ENCODE assay signal across 9 cellular contexts in the genomic region with DNA sequence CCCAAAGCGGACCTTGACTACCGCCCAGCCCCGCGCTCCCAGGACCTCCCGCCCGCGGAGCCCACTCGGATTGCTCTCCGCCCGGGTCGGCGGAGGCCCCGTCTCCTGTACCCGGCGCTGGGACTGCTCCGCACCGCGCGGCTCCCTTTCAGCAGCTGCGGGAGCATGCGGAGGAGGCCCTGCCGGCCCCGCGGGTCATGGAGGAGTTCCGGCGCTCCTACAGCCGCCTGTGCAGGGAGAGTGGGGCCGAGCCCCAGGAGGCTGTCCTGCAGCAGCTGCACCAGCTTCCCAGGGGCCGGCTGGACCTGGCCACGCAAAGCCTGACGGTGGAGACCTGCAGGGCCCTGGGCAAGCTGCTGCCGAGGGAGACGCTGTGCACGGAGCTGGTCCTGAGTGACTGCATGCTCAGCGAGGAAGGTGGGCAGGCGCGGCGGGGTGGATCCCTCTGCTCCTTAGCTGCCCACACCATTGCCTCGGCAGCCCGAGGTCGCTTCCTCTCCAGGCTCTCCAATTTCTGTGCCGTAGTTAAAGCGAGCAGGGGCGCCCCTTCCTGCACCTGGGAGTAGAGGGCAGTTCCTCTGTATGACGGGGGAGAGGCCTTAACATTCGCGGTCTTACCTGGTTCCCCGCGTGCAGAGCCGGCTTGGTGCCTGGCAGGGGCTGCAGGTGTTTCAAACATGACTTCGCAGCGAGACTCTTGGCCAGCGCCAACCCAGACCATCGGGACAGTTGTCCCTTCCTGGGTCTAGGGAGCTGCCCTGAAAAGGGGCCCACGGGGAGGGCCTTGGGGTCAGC. TPM values are rescaled to one million over a fixed set of nuclear protein-coding genes. Genes with fewer than 3 reads are reported as not detected.
DNase-seq lines count a peak whose midpoint lies in the region; ATAC-seq and TF ChIP-seq lines count a peak whose summit lies in the region.
"Had no signal": no experiment of that assay in that cellular context is flagged by ENCODE, and none has a peak within 500 bp of the region (broad histone marks: within the 10 kb centered on the region; RNA-seq: fewer than 3 reads in every experiment).

No MANE protein-coding gene starts in this region.

- H3K27ac Mint-ChIP-seq in HFFc6: no peak overlapping the region

- H3K9ac ChIP-seq in muscle layer of colon (ENCODE audit: low read length): no peak overlapping the region

- DNase-seq in SIG-M5 treated with dmso at 0.1 percent for 504 hours (lab: John Stamatoyannopoulos, UW; ENCODE audit: unreplicated experiment) (peak; percentile 42), SIG-M5 (lab: John Stamatoyannopoulos, UW) (no peak), HFFc6 (no peak), Panc1 (ENCODE audit: low read depth, low spot score) (no peak), dermis blood vessel endothelial cell (peak; percentile 33), anterior cingulate cortex (lab: John Stamatoyannopoulos, UW) (no peak), ecto neural progenitor cell (ENCODE audit: low spot score) (no peak)

- intact Hi-C loops in Panc1 (cut with micrococcal nuclease; ENCODE audit: unreplicated experiment): loop anchor here (10.0 kb wide), 1 partner anchor 159 kb away; a partner anchor contains a TSS

- peaks cover 27% of the 10 kb centered on the region for H3K4me1 ChIP-seq in Panc1 (ENCODE audit: control insufficient read depth, insufficient read depth, low read length)
- H3K4me1 ChIP-seq in muscle layer of colon (ENCODE audit: insufficient read depth, low read length): peaks cover 24% of the 10 kb centered on the region
- H3K4me1 ChIP-seq: foreskin keratinocyte had no signal

- ATAC-seq in Panc1: peak; percentile 9; the same call in 1 of the 2 replicates

- peak overlapping the region; percentile 88 for H3K4me3 Mint-ChIP-seq in HFFc6

- peaks cover 2% of the 10 kb centered on the region for H3K27me3 Mint-ChIP-seq in HFFc6 (ENCODE audit: insufficient read depth)

- in situ Hi-C loops in Panc1 (cut with HindIII; ENCODE audit: low pct_unique_long_range_greater_than_20kb, low sequenced_read_pairs): no loop called here

- no peaks in the 10 kb centered on the region for H3K36me3 Mint-ChIP-seq in HFFc6 (ENCODE audit: low read depth)

- no peaks in the 10 kb centered on the region for H3K9me3 Mint-ChIP-seq in HFFc6

- CTCF ChIA-PET in Panc1 (lab: Charles Lee): interaction anchor here (1.3 to 5.3 kb wide), 2 partner anchors 14 to 63 kb away, joined by 6 to 37 read pairs; a partner anchor contains a TSS

- no peaks in the 10 kb centered on the region for H3K27me3 ChIP-seq in Panc1 (ENCODE audit: control insufficient read depth, insufficient read depth, low read length)
- no peaks in the 10 kb centered on the region for H3K27me3 ChIP-seq in muscle layer of colon (ENCODE audit: control insufficient read depth in 1 of 2, insufficient read depth in 2 of 2, low read length in 2 of 2)
- H3K27me3 ChIP-seq: foreskin keratinocyte had no signal

- H3K4me3 ChIP-seq in Panc1 (ENCODE audit: low read depth in 2 of 2, low read length in 2 of 2) (peak overlapping the region; percentile 65 to 84), muscle layer of colon (ENCODE audit: low read depth in 1 of 2, low read length in 2 of 2) (peak overlapping the region; percentile 63 to 66)

- BruUV-seq in Panc1 (replicated peaks; lab: Mats Ljungman, UMichigan): no TSS peak

- H3K4me1 Mint-ChIP-seq in HFFc6 (ENCODE audit: low read depth): peaks cover 17% of the 10 kb centered on the region

- POLR2A ChIA-PET in Panc1 (lab: Charles Lee): interaction anchor here (0.6 kb wide), 2 partner anchors 27 to 143 kb away, joined by 6 to 13 read pairs; no protein-coding TSS in a partner anchor

- no peaks in the 10 kb centered on the region for H3K9me3 ChIP-seq in Panc1 (ENCODE audit: control insufficient read depth, insufficient read depth, low read depth, low read length)
- no peaks in the 10 kb centered on the region for H3K9me3 ChIP-seq in muscle layer of colon (ENCODE audit: low read length)

- H3K27ac ChIP-seq in Panc1 (ENCODE audit: low read length) (peak overlapping the region; percentile 74), muscle layer of colon (ENCODE audit: low read depth, low read length) (no peak overlapping the region)
- H3K27ac ChIP-seq: foreskin keratinocyte had no signal

- TF ChIP-seq CTCF in HFFc6 (IDR thresholded peaks at IDR 0.05) (no peak), Panc1 (IDR thresholded peaks at IDR 0.05) (no peak)

- H3K36me3 ChIP-seq in Panc1 (ENCODE audit: control insufficient read depth, insufficient read depth, low read length) (no peaks in the 10 kb centered on the region; the same call in 1 of the 2 replicates), muscle layer of colon (ENCODE audit: insufficient read depth, low read length) (no peaks in the 10 kb centered on the region)

RNA-seq across cellular contexts. Expression of a gene that starts 0.5 kb away (rescaled TPM):
- 10 to 100 TPM in 3 of 6 experiments, 1 to 10 TPM in 3; 6.8 to 10.5 (median 10.0) TPM for total RNA-seq in HFFc6 (2021; fragmentation: NEBNext Ultra II Directional; extraction: Animal tissue kit (Norgen Biotek cat#: 25700))
- total RNA-seq in Panc1 (2021; ENCODE audit: unreplicated experiment) (29.9 TPM), dermis blood vessel endothelial cell (15.1 and 23.3 TPM in 2 replicates)
- polyA plus RNA-seq in Panc1 (2012; ENCODE audit: insufficient read length): 27.6 TPM

RNA-seq across cellular contexts. Expression of a gene that starts 1.0 kb away (rescaled TPM):
- total RNA-seq in HFFc6 (2021; fragmentation: NEBNext Ultra II Directional; extraction: Animal tissue kit (Norgen Biotek cat#: 25700)): 10 to 100 TPM; 60.6 to 83.9 (median 73.3) TPM
- total RNA-seq in Panc1 (2021; ENCODE audit: unreplicated experiment) (187 TPM), dermis blood vessel endothelial cell (27.0 and 33.0 TPM in 2 replicates)
- polyA plus RNA-seq in Panc1 (2012; ENCODE audit: insufficient read length): 198 TPM

RNA-seq across cellular contexts. Expression of a gene that starts 7.8 kb away (rescaled TPM):
- 1 to 10 TPM; 4.3 to 8.5 (median 5.6) TPM for total RNA-seq in HFFc6 (2021; fragmentation: NEBNext Ultra II Directional; extraction: Animal tissue kit (Norgen Biotek cat#: 25700))
- total RNA-seq in Panc1 (2021; ENCODE audit: unreplicated experiment) (39.4 TPM), dermis blood vessel endothelial cell (9.0 and 14.0 TPM in 2 replicates)
- 84.7 TPM for polyA plus RNA-seq in Panc1 (2012; ENCODE audit: insufficient read length)

RNA-seq across cellular contexts. Expression of a gene that starts 13.9 kb away (rescaled TPM):
- 100 to 1,000 TPM in 1 of 6 experiments, 10 to 100 TPM in 5; 73.4 to 100 (median 84.8) TPM for total RNA-seq in HFFc6 (2021; fragmentation: NEBNext Ultra II Directional; extraction: Animal tissue kit (Norgen Biotek cat#: 25700))
- total RNA-seq in Panc1 (2021; ENCODE audit: unreplicated experiment): 128 TPM
- polyA plus RNA-seq in Panc1 (2012; ENCODE audit: insufficient read length): 148 TPM
- 56.8 and 63.8 TPM in 2 replicates for total RNA-seq in dermis blood vessel endothelial cell

RNA-seq across cellular contexts. Expression of a gene that starts 28.0 kb away (rescaled TPM):
- total RNA-seq in HFFc6 (2021; fragmentation: NEBNext Ultra II Directional; extraction: Animal tissue kit (Norgen Biotek cat#: 25700)): 10 to 100 TPM; 37.6 to 48.5 (median 40.1) TPM
- total RNA-seq in Panc1 (2021; ENCODE audit: unreplicated experiment) (43.4 TPM), dermis blood vessel endothelial cell (22.6 and 34.9 TPM in 2 replicates)
- 54.6 TPM for polyA plus RNA-seq in Panc1 (2012; ENCODE audit: insufficient read length)

Comparison
In these comparisons a context has a peak if more than half of its experiments do, and no peak if none do; other contexts are left out.
1. DNase-seq: peak in SIG-M5 treated with dmso at 0.1 percent for 504 hours (single experiment) and dermis blood vessel endothelial cell (single experiment); none in SIG-M5 (single experiment), HFFc6 (single experiment), Panc1 (single experiment), anterior cingulate cortex (0 of 58) and ecto neural progenitor cell (single experiment).